8 cellular contexts compared by ENCODE assay signal in genomic region chr2:190157613-190158528, GRCh38.
DNase-seq lines count a peak whose midpoint lies in the region; ATAC-seq, FAIRE-seq and TF ChIP-seq lines count a peak whose summit lies in the region.
"Not testable (repeated sequence)": the region's sequence is repeated elsewhere in the genome, so short reads cannot be mapped to it uniquely, and the experiment has no call there.

No MANE protein-coding gene starts in this region.

- ATAC-seq in GM21529 (IDR thresholded peaks at IDR 0.05; ENCODE audit: unreplicated experiment) (peak; percentile 51), HG02981 (IDR thresholded peaks at IDR 0.05; ENCODE audit: unreplicated experiment) (peak; percentile 49), HG03469 (IDR thresholded peaks at IDR 0.05; ENCODE audit: unreplicated experiment) (peak; percentile 39)
- ATAC-seq in HepG2: not testable (repeated sequence)

- H3K9me3 ChIP-seq in OCI-LY7 (ENCODE audit: low read length); HepG2 (ENCODE audit: low read length); vagina: not testable (repeated sequence)

- in situ Hi-C loops in HepG2 (cut with HindIII; ENCODE audit: extremely low pct_ligation_motif_present, low pct_unique_long_range_greater_than_20kb): not testable (repeated sequence)

- not testable (repeated sequence) for H3K9ac ChIP-seq in HepG2 (ENCODE audit: insufficient read depth, low read depth, low read length)

- not testable (repeated sequence) for TF ChIP-seq POLR2A in HepG2 (IDR thresholded peaks at IDR 0.05; ENCODE audit: insufficient read depth in 1 of 2, low read depth in 2 of 2, low read length in 2 of 2); vagina (IDR thresholded peaks at IDR 0.05)

- intact Hi-C loops in OCI-LY7 (cut with micrococcal nuclease; ENCODE audit: unreplicated experiment); HepG2 (cut with micrococcal nuclease; ENCODE audit: unreplicated experiment); vagina (cut with DNase I): not testable (repeated sequence)

- not testable (repeated sequence) for BruUV-seq in OCI-LY7 (replicated peaks; lab: Mats Ljungman, UMichigan); HepG2 (replicated peaks; lab: Mats Ljungman, UMichigan)

- TF ChIP-seq CTCF in OCI-LY7 (conservative IDR thresholded peaks at IDR 0.05; ENCODE audit: low read length); HepG2 (CRISPR knock-in tag; IDR thresholded peaks at IDR 0.05); vagina (IDR thresholded peaks at IDR 0.05): not testable (repeated sequence)

- not testable (repeated sequence) for H3K4me3 ChIP-seq in OCI-LY7 (ENCODE audit: low read depth, low read length, poor library complexity, severe bottlenecking); vagina
- H3K4me3 ChIP-seq in HepG2 (replicated peaks in 1 of 3; ENCODE audit: insufficient read depth in 1 of 3, low read depth in 2 of 3, low read length in 3 of 3): peak overlapping the region in 1 of 3 experiments; percentile 13; a peak in 1 of 6 replicates

- H3K27ac ChIP-seq in OCI-LY7 (ENCODE audit: low read depth, low read length, poor library complexity, severe bottlenecking); HepG2 (ENCODE audit: extremely low read length, insufficient read depth, low read length): not testable (repeated sequence)
- H3K27ac ChIP-seq in vagina: peak overlapping the region; percentile 31

- H3K4me2 ChIP-seq in OCI-LY7 (ENCODE audit: low read length) (peak overlapping the region; percentile 1; the same call in 1 of the 2 replicates), HepG2 (ENCODE audit: low read depth, low read length) (peak overlapping the region; percentile 48)

- not testable (repeated sequence) for H3K27me3 ChIP-seq in HepG2 (ENCODE audit: control insufficient read depth in 1 of 2, insufficient read depth in 2 of 2, low read length in 2 of 2); vagina

- not testable (repeated sequence) for H3K4me1 ChIP-seq in OCI-LY7 (ENCODE audit: insufficient read depth, low read length, poor library complexity, severe bottlenecking); HepG2 (ENCODE audit: insufficient read depth, low read length)
- H3K4me1 ChIP-seq in vagina: peaks cover 27% of the 10 kb centered on the region

- H4K20me1 ChIP-seq in OCI-LY7 (ENCODE audit: insufficient read depth, low read length); HepG2 (ENCODE audit: insufficient read depth, low read length): not testable (repeated sequence)

- not testable (repeated sequence) for TF ChIP-seq RAD21 in HepG2 (CRISPR knock-in tag; IDR thresholded peaks at IDR 0.05)

- POLR2A ChIA-PET in OCI-LY7 (lab: Charles Lee): interaction anchor here (0.6 kb wide), 1 partner anchor 524 kb away, joined by 3 read pairs; no protein-coding TSS in a partner anchor
- POLR2A ChIA-PET in HepG2 (lab: Yijun Ruan, JAX): not testable (repeated sequence)

- H3K36me3 ChIP-seq in OCI-LY7 (ENCODE audit: insufficient read depth, low read length); HepG2 (replicated peaks in 1 of 2; ENCODE audit: control insufficient read depth in 1 of 2, insufficient read depth in 2 of 2, low read length in 2 of 2); vagina: not testable (repeated sequence)

- not testable (repeated sequence) for TF ChIP-seq EP300 in HepG2 (IDR thresholded peaks at IDR 0.05; ENCODE audit: low read depth in 2 of 2, low read length in 2 of 2); HepG2 (CRISPR knock-in tag; IDR thresholded peaks at IDR 0.05; ENCODE audit: borderline replicate concordance)

- 21% methylated on average over 10 of the region's 10 CpGs for WGBS in HepG2 (ENCODE audit: low lambda C conversion rate)

- FAIRE-seq in GM18507 (lab: Jason Lieb, UNC) (peak; percentile 98), GM19239 (lab: Jason Lieb, UNC) (peak; percentile 95)
- not testable (repeated sequence) for FAIRE-seq in HepG2 (lab: Jason Lieb, UNC)

- CTCF ChIA-PET in OCI-LY7 (lab: Charles Lee; ENCODE audit: unreplicated experiment); HepG2 (lab: Yijun Ruan, JAX; ENCODE audit: low intra/inter-chr PET ratio, low total read pairs): not testable (repeated sequence)

- not testable (repeated sequence) for H3K9me2 ChIP-seq in OCI-LY7 (ENCODE audit: insufficient read depth, low read length)

- H3K79me2 ChIP-seq in OCI-LY7 (ENCODE audit: insufficient read depth, low read depth, low read length); HepG2 (ENCODE audit: insufficient read depth, low read length): not testable (repeated sequence)

- not testable (repeated sequence) for DNase-seq in GM18507 (ENCODE audit: extremely low spot score, insufficient read length, low read depth); GM19239 (ENCODE audit: insufficient read length, low spot score); OCI-LY7 (ENCODE audit: low spot score); HepG2 (ENCODE audit: low spot score); vagina (ENCODE audit: extremely low spot score in 2 of 2)

- peak overlapping the region; percentile 67; the same call in 1 of the 2 replicates for H2AFZ ChIP-seq in OCI-LY7 (ENCODE audit: low read length)
- not testable (repeated sequence) for H2AFZ ChIP-seq in HepG2 (ENCODE audit: low read length)

TF ChIP-seq in HepG2, 621 proteins besides CTCF, POLR2A, EP300 and RAD21:
- 0 out of 2 replicates have a peak, but pooled peaks have one; percentile 77 for TF ChIP-seq ZNF432 (CRISPR knock-in tag; IDR thresholded peaks at IDR 0.05; ENCODE audit: borderline replicate concordance)
- 0 out of 2 replicates have a peak, but pooled peaks have one; percentile 8 for TF ChIP-seq CEBPG (CRISPR knock-in tag; IDR thresholded peaks at IDR 0.05)
- TF ChIP-seq, protein P1, sequence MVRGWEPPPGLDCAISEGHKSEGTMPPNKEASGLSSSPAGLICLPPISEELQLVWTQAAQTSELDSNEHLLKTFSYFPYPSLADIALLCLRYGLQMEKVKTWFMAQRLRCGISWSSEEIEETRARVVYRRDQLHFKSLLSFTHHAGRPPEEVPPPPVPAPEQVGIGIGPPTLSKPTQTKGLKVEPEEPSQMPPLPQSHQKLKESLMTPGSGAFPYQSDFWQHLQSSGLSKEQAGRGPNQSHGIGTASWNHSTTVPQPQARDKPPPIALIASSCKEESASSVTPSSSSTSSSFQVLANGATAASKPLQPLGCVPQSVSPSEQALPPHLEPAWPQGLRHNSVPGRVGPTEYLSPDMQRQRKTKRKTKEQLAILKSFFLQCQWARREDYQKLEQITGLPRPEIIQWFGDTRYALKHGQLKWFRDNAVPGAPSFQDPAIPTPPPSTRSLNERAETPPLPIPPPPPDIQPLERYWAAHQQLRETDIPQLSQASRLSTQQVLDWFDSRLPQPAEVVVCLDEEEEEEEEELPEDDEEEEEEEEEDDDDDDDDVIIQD (CRISPR knock-in tag; IDR thresholded peaks at IDR 0.05; ENCODE audit: low read depth): 0 out of 2 replicates have a peak, but pooled peaks have one; percentile 11
TF ChIP-seq in HepG2: peak in this region for 3; not testable (repeated sequence) for 618.
